Comparison of ENCODE assay signal across 8 cellular contexts in the genomic region with DNA sequence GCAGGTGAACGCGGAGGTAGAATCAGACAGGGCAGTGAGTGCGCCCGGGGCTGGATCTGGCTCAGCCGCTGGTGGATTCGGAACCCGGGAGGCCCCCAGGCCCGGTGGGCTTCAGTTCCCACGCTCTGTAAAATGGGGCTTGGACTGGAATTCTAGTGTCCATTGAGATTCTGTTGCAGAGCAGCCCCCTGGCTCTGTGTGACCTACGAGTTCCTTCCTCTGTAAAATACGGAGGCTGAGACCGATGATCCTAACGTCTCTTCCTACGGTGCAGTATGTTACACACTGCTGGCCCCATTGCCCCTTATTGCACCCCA. TPM values are rescaled to one million over a fixed set of nuclear protein-coding genes. Genes with fewer than 3 reads are reported as not detected.
DNase-seq lines count a peak whose midpoint lies in the region; ATAC-seq, FAIRE-seq and TF ChIP-seq lines count a peak whose summit lies in the region.

No MANE protein-coding gene starts in this region.

- no peaks in the 10 kb centered on the region for H3K9me3 Mint-ChIP-seq in activated naive CD4-positive, alpha-beta T cell treated with anti-CD3 and anti-CD28 coated beads, Interleukin-2, amount 50 U/mL, for 24 hours
- no peaks in the 10 kb centered on the region for H3K9me3 Mint-ChIP-seq in activated naive CD4-positive, alpha-beta T cell treated with anti-CD3 and anti-CD28 coated beads, Interleukin-2, amount 50 U/mL, for 72 hours

- H3K27ac ChIP-seq in HepG2 (ENCODE audit: extremely low read length, insufficient read depth, low read length) (no peak overlapping the region), tibial nerve (peak overlapping the region in 3 of 4 donors; percentile 87 to 97 (median 89))

- BruUV-seq in HepG2 (replicated peaks; lab: Mats Ljungman, UMichigan) = no TSS peak

- H3K9me3 ChIP-seq in adipocyte (ENCODE audit: control insufficient read depth, low read length) (no peaks in the 10 kb centered on the region), HepG2 (ENCODE audit: low read length) (no peaks in the 10 kb centered on the region), tibial nerve (no peaks in the 10 kb centered on the region)

- H3K4me1 Mint-ChIP-seq in activated naive CD4-positive, alpha-beta T cell treated with anti-CD3 and anti-CD28 coated beads, Interleukin-2, amount 50 U/mL, for 24 hours = peaks cover 37% of the 10 kb centered on the region

- no peaks in the 10 kb centered on the region for H3K79me2 ChIP-seq in HepG2 (ENCODE audit: insufficient read depth, low read length)

- TF ChIP-seq CTCF in HepG2 (CRISPR knock-in tag; IDR thresholded peaks at IDR 0.05) (no peak), tibial nerve (IDR thresholded peaks at IDR 0.05) (no peak)

- POLR2A ChIA-PET in HepG2 (lab: Yijun Ruan, JAX) = interaction anchor here (0.6 to 3.8 kb wide), 8 partner anchors 14 to 83 kb away, joined by 3 to 35 read pairs (median 7); a partner anchor contains a TSS

- peak overlapping the region; percentile 99 for H3K4me3 Mint-ChIP-seq in activated naive CD4-positive, alpha-beta T cell treated with anti-CD3 and anti-CD28 coated beads, Interleukin-2, amount 50 U/mL, for 24 hours

- in situ Hi-C loops in HepG2 (cut with HindIII; ENCODE audit: extremely low pct_ligation_motif_present, low pct_unique_long_range_greater_than_20kb) = loop anchor here (5.0 kb wide), 2 partner anchors 56 to 236 kb away; no protein-coding TSS in a partner anchor

- TF ChIP-seq EP300 in HepG2 (IDR thresholded peaks at IDR 0.05; ENCODE audit: low read depth in 2 of 2, low read length in 2 of 2) (no peak), HepG2 (CRISPR knock-in tag; IDR thresholded peaks at IDR 0.05; ENCODE audit: borderline replicate concordance) (no peak), tibial nerve (IDR thresholded peaks at IDR 0.05) (no peak)

- no peaks in the 10 kb centered on the region for H3K27me3 Mint-ChIP-seq in activated naive CD4-positive, alpha-beta T cell treated with anti-CD3 and anti-CD28 coated beads, Interleukin-2, amount 50 U/mL, for 24 hours

- H3K36me3 ChIP-seq in adipocyte (ENCODE audit: control insufficient read depth, insufficient read depth, low read length, severe bottlenecking) = no peaks in the 10 kb centered on the region
- no peaks in the 10 kb centered on the region for H3K36me3 ChIP-seq in HepG2 (replicated peaks in 1 of 2; ENCODE audit: control insufficient read depth in 1 of 2, insufficient read depth in 2 of 2, low read length in 2 of 2)
- peaks cover 0 to 14% (median 0%) of the 10 kb centered on the region in 3 donors for H3K36me3 ChIP-seq in tibial nerve

- H3K36me3 Mint-ChIP-seq in activated naive CD4-positive, alpha-beta T cell treated with anti-CD3 and anti-CD28 coated beads, Interleukin-2, amount 50 U/mL, for 24 hours = no peaks in the 10 kb centered on the region
- peaks cover 0 to 5% of the 10 kb centered on the region in 2 donors for H3K36me3 Mint-ChIP-seq in activated naive CD4-positive, alpha-beta T cell treated with anti-CD3 and anti-CD28 coated beads, Interleukin-2, amount 50 U/mL, for 72 hours

- peak overlapping the region; percentile 89 for H3K9ac ChIP-seq in adipocyte (ENCODE audit: low read length)
- peak overlapping the region; percentile 72 for H3K9ac ChIP-seq in HepG2 (ENCODE audit: insufficient read depth, low read depth, low read length)

- no peaks in the 10 kb centered on the region for H4K20me1 ChIP-seq in HepG2 (ENCODE audit: insufficient read depth, low read length)

- no peak for TF ChIP-seq RAD21 in HepG2 (CRISPR knock-in tag; IDR thresholded peaks at IDR 0.05)

- H3K4me3 ChIP-seq in adipocyte (ENCODE audit: low read length) = peak overlapping the region; percentile 98
- peak overlapping the region; percentile 64 to 85 (median 84) for H3K4me3 ChIP-seq in HepG2 (replicated peaks in 1 of 3; ENCODE audit: insufficient read depth in 1 of 3, low read depth in 2 of 3, low read length in 3 of 3)
- peak overlapping the region; percentile 65 to 87 (median 77) for H3K4me3 ChIP-seq in tibial nerve

- no peak for ATAC-seq in activated naive CD4-positive, alpha-beta T cell treated with anti-CD3 and anti-CD28 coated beads, Interleukin-2, amount 50 U/mL, for 72 hours
- ATAC-seq in HepG2 = peak; percentile 52
- no peak for ATAC-seq in HG02981 (IDR thresholded peaks at IDR 0.05; ENCODE audit: unreplicated experiment)

- intact Hi-C loops in HepG2 (cut with micrococcal nuclease; ENCODE audit: unreplicated experiment) = loop anchor here (5.0 to 10.0 kb wide), 2 partner anchors 203 to 236 kb away; a partner anchor contains a TSS

- H3K27me3 ChIP-seq in adipocyte (replicated peaks; ENCODE audit: control insufficient read depth, insufficient read depth, low read length) (no peaks in the 10 kb centered on the region), HepG2 (ENCODE audit: control insufficient read depth in 1 of 2, insufficient read depth in 2 of 2, low read length in 2 of 2) (no peaks in the 10 kb centered on the region), tibial nerve (no peaks in the 10 kb centered on the region)

- TF ChIP-seq POLR2A in HepG2 (IDR thresholded peaks at IDR 0.05; ENCODE audit: insufficient read depth in 1 of 2, low read depth in 2 of 2, low read length in 2 of 2) (no peak), tibial nerve (IDR thresholded peaks at IDR 0.05) (no peak)

- H3K27ac Mint-ChIP-seq in activated naive CD4-positive, alpha-beta T cell treated with anti-CD3 and anti-CD28 coated beads, Interleukin-2, amount 50 U/mL, for 24 hours = peak overlapping the region; percentile 25
- H3K27ac Mint-ChIP-seq in activated naive CD4-positive, alpha-beta T cell treated with anti-CD3 and anti-CD28 coated beads, Interleukin-2, amount 50 U/mL, for 72 hours = peak overlapping the region in 1 of 2 donors; percentile 88

- H2AFZ ChIP-seq in HepG2 (ENCODE audit: low read length) = peak overlapping the region; percentile 46

- no peak for FAIRE-seq in HepG2 (lab: Jason Lieb, UNC)

- no peak for DNase-seq in activated naive CD4-positive, alpha-beta T cell treated with anti-CD3 and anti-CD28 coated beads, Interleukin-2, amount 50 U/mL, for 72 hours (ENCODE audit: low spot score in 2 of 2)
- DNase-seq in adipocyte (ENCODE audit: low read depth) (peak; percentile 2), HepG2 (ENCODE audit: low spot score) (no peak), tibial nerve (ENCODE audit: low spot score in 2 of 2) (no peak), NCI-H2171 treated with DMSO at 0.1 percent for 48 hours (lab: John Stamatoyannopoulos, UW) (no peak), NCI-H1930 (lab: John Stamatoyannopoulos, UW) (no peak)

- 0% methylated on average over 4 of the region's 14 CpGs for WGBS in HepG2 (ENCODE audit: low lambda C conversion rate)
- WGBS in tibial nerve, 2 donors = 2% methylated on average over 12 to 14 of the region's 14 CpGs

- peaks cover 7% of the 10 kb centered on the region for H3K4me1 ChIP-seq in adipocyte (ENCODE audit: control insufficient read depth, insufficient read depth, low read length)
- peaks cover 15% of the 10 kb centered on the region for H3K4me1 ChIP-seq in HepG2 (ENCODE audit: insufficient read depth, low read length)
- peaks cover 0 to 33% (median 6%) of the 10 kb centered on the region in 4 donors for H3K4me1 ChIP-seq in tibial nerve

- CTCF ChIA-PET in HepG2 (lab: Yijun Ruan, JAX; ENCODE audit: low intra/inter-chr PET ratio, low total read pairs) = interaction anchor here (0.6 to 2.5 kb wide), 5 partner anchors 29 to 237 kb away, joined by 3 to 31 read pairs (median 8); a partner anchor contains a TSS

- peak overlapping the region; percentile 89 for H3K4me2 ChIP-seq in HepG2 (ENCODE audit: low read depth, low read length)

RNA-seq across cellular contexts. Expression of a gene that starts 14.9 kb away (rescaled TPM):
- total RNA-seq in activated naive CD4-positive, alpha-beta T cell treated with anti-CD3 and anti-CD28 coated beads, Interleukin-2, amount 50 U/mL, for 72 hours = 10 to 100 TPM; 11.6 to 16.5 TPM
- total RNA-seq in HepG2 (2016; rRNA removed; fragmentation: Illumina TruSeq; extraction: Trizol) (7.5 and 12.4 TPM in 2 replicates), tibial nerve (10 to 100 TPM; 28.5 to 51.6 (median 43.1) TPM)
- 2.6 and 4.3 TPM in 2 replicates for total RNA-seq in HepG2 (2016; cell fraction: cytosol; rRNA removed; fragmentation: Illumina TruSeq; extraction: Trizol; ENCODE audit: low read depth)
- total RNA-seq in HepG2 (2016; cell fraction: insoluble cytoplasmic fraction; rRNA removed; fragmentation: Illumina TruSeq; extraction: Trizol) = 5.5 and 11.6 TPM in 2 replicates
- total RNA-seq in HepG2 (2016; cell fraction: membrane; rRNA removed; fragmentation: Illumina TruSeq; extraction: Trizol) = 5.3 and 7.4 TPM in 2 replicates
- 13.3 and 15.7 TPM in 2 replicates for total RNA-seq in HepG2 (2016; cell fraction: nucleus; rRNA removed; fragmentation: Illumina TruSeq; extraction: Trizol)
- polyA plus RNA-seq in HepG2 (2011; rRNA removed) = 18.6 and 18.8 TPM in 2 replicates
- 5.6 and 8.3 TPM in 2 replicates for polyA plus RNA-seq in HepG2 (2011; cell fraction: cytosol; rRNA removed)
- 74.8 and 103 TPM in 2 replicates for polyA plus RNA-seq in HepG2 (2011; cell fraction: nucleus; rRNA removed)
- 15.3 and 17.6 TPM in 2 replicates for polyA plus RNA-seq in HepG2 (2012)
- 4.4 and 5.1 TPM in 2 replicates for polyA plus RNA-seq in HepG2 (2016; cell fraction: cytosol; fragmentation: Illumina TruSeq; extraction: Trizol; ENCODE audit: low read depth)
- 8.5 and 13.0 TPM in 2 replicates for polyA plus RNA-seq in HepG2 (2016; cell fraction: insoluble cytoplasmic fraction; fragmentation: Illumina TruSeq; extraction: Trizol; ENCODE audit: low read depth)
- polyA plus RNA-seq in HepG2 (2016; cell fraction: membrane; fragmentation: Illumina TruSeq; extraction: Trizol; ENCODE audit: low read depth) = 7.7 and 10.7 TPM in 2 replicates
- 31.0 and 36.7 TPM in 2 replicates for polyA plus RNA-seq in HepG2 (2016; cell fraction: nucleus; fragmentation: Illumina TruSeq; extraction: Trizol; ENCODE audit: insufficient read depth, low read depth)
- polyA minus RNA-seq in HepG2 (2011; rRNA and poly(A)+ RNA removed; ENCODE audit: low replicate concordance) = 9.3 and 33.1 TPM in 2 replicates
- 5.9 and 7.6 TPM in 2 replicates for polyA minus RNA-seq in HepG2 (2011; cell fraction: cytosol; rRNA and poly(A)+ RNA removed)
- polyA minus RNA-seq in HepG2 (2011; cell fraction: nucleus; rRNA and poly(A)+ RNA removed) = 12.7 and 14.4 TPM in 2 replicates

RNA-seq across cellular contexts. Expression of a gene that starts 29.1 kb away (rescaled TPM):
- total RNA-seq in activated naive CD4-positive, alpha-beta T cell treated with anti-CD3 and anti-CD28 coated beads, Interleukin-2, amount 50 U/mL, for 72 hours = 100 to 1,000 TPM in 1 of 2 donors, 10 to 100 TPM in 1; 76.0 to 213 TPM
- total RNA-seq in HepG2 (2016; rRNA removed; fragmentation: Illumina TruSeq; extraction: Trizol) = 4.8 and 18.6 TPM in 2 replicates
- 27.6 and 29.6 TPM in 2 replicates for total RNA-seq in HepG2 (2016; cell fraction: cytosol; rRNA removed; fragmentation: Illumina TruSeq; extraction: Trizol; ENCODE audit: low read depth)
- 5.9 and 17.7 TPM in 2 replicates for total RNA-seq in HepG2 (2016; cell fraction: insoluble cytoplasmic fraction; rRNA removed; fragmentation: Illumina TruSeq; extraction: Trizol)
- total RNA-seq in HepG2 (2016; cell fraction: membrane; rRNA removed; fragmentation: Illumina TruSeq; extraction: Trizol) = 13.2 and 14.7 TPM in 2 replicates
- 26.2 and 27.8 TPM in 2 replicates for total RNA-seq in HepG2 (2016; cell fraction: nucleus; rRNA removed; fragmentation: Illumina TruSeq; extraction: Trizol)
- polyA plus RNA-seq in HepG2 (2011; rRNA removed) = 27.3 and 35.5 TPM in 2 replicates
- polyA plus RNA-seq in HepG2 (2011; cell fraction: cytosol; rRNA removed) = 14.4 and 20.5 TPM in 2 replicates
- polyA plus RNA-seq in HepG2 (2011; cell fraction: nucleus; rRNA removed) = 139 and 163 TPM in 2 replicates
- 9.7 and 17.4 TPM in 2 replicates for polyA plus RNA-seq in HepG2 (2012)
- polyA plus RNA-seq in HepG2 (2016; cell fraction: cytosol; fragmentation: Illumina TruSeq; extraction: Trizol; ENCODE audit: low read depth) = 7.4 TPM in 2 replicates
- 5.1 and 7.5 TPM in 2 replicates for polyA plus RNA-seq in HepG2 (2016; cell fraction: insoluble cytoplasmic fraction; fragmentation: Illumina TruSeq; extraction: Trizol; ENCODE audit: low read depth)
- polyA plus RNA-seq in HepG2 (2016; cell fraction: membrane; fragmentation: Illumina TruSeq; extraction: Trizol; ENCODE audit: low read depth) = 10.9 and 11.1 TPM in 2 replicates
- polyA plus RNA-seq in HepG2 (2016; cell fraction: nucleus; fragmentation: Illumina TruSeq; extraction: Trizol; ENCODE audit: insufficient read depth, low read depth) = 77.4 and 86.1 TPM in 2 replicates
- polyA minus RNA-seq in HepG2 (2011; rRNA and poly(A)+ RNA removed; ENCODE audit: low replicate concordance) = 27.0 and 38.7 TPM in 2 replicates
- polyA minus RNA-seq in HepG2 (2011; cell fraction: cytosol; rRNA and poly(A)+ RNA removed) = 4.4 and 7.0 TPM in 2 replicates
- polyA minus RNA-seq in HepG2 (2011; cell fraction: nucleus; rRNA and poly(A)+ RNA removed) = 38.2 and 45.5 TPM in 2 replicates
- 100 to 1,000 TPM in 1 of 4 donors, 10 to 100 TPM in 3; 46.8 to 158 (median 69.5) TPM for total RNA-seq in tibial nerve

RNA-seq across cellular contexts. Expression of a gene that starts 35.1 kb away (rescaled TPM):
- 10 to 100 TPM; 49.9 to 57.2 TPM for total RNA-seq in activated naive CD4-positive, alpha-beta T cell treated with anti-CD3 and anti-CD28 coated beads, Interleukin-2, amount 50 U/mL, for 72 hours
- total RNA-seq in HepG2 (2016; rRNA removed; fragmentation: Illumina TruSeq; extraction: Trizol) (10.5 and 10.9 TPM in 2 replicates), tibial nerve (100 to 1,000 TPM in 1 of 4 donors, 10 to 100 TPM in 3; 70.8 to 154 (median 88.5) TPM)
- total RNA-seq in HepG2 (2016; cell fraction: cytosol; rRNA removed; fragmentation: Illumina TruSeq; extraction: Trizol; ENCODE audit: low read depth) = 5.2 and 7.4 TPM in 2 replicates
- 9.4 and 11.7 TPM in 2 replicates for total RNA-seq in HepG2 (2016; cell fraction: insoluble cytoplasmic fraction; rRNA removed; fragmentation: Illumina TruSeq; extraction: Trizol)
- 9.2 and 9.7 TPM in 2 replicates for total RNA-seq in HepG2 (2016; cell fraction: membrane; rRNA removed; fragmentation: Illumina TruSeq; extraction: Trizol)
- 4.2 and 8.2 TPM in 2 replicates for total RNA-seq in HepG2 (2016; cell fraction: nucleus; rRNA removed; fragmentation: Illumina TruSeq; extraction: Trizol)
- polyA plus RNA-seq in HepG2 (2011; rRNA removed) = 27.4 and 35.1 TPM in 2 replicates
- 32.2 and 49.3 TPM in 2 replicates for polyA plus RNA-seq in HepG2 (2011; cell fraction: cytosol; rRNA removed)
- polyA plus RNA-seq in HepG2 (2011; cell fraction: nucleus; rRNA removed) = 59.7 and 63.0 TPM in 2 replicates
- 16.6 and 24.1 TPM in 2 replicates for polyA plus RNA-seq in HepG2 (2012)
- 5.8 and 8.7 TPM in 2 replicates for polyA plus RNA-seq in HepG2 (2016; cell fraction: cytosol; fragmentation: Illumina TruSeq; extraction: Trizol; ENCODE audit: low read depth)
- polyA plus RNA-seq in HepG2 (2016; cell fraction: insoluble cytoplasmic fraction; fragmentation: Illumina TruSeq; extraction: Trizol; ENCODE audit: low read depth) = 10.2 and 12.5 TPM in 2 replicates
- 7.5 and 7.8 TPM in 2 replicates for polyA plus RNA-seq in HepG2 (2016; cell fraction: membrane; fragmentation: Illumina TruSeq; extraction: Trizol; ENCODE audit: low read depth)
- 12.5 and 16.3 TPM in 2 replicates for polyA plus RNA-seq in HepG2 (2016; cell fraction: nucleus; fragmentation: Illumina TruSeq; extraction: Trizol; ENCODE audit: insufficient read depth, low read depth)
- 10.3 and 10.4 TPM in 2 replicates for polyA minus RNA-seq in HepG2 (2011; rRNA and poly(A)+ RNA removed; ENCODE audit: low replicate concordance)
- polyA minus RNA-seq in HepG2 (2011; cell fraction: cytosol; rRNA and poly(A)+ RNA removed) = 10.2 and 11.6 TPM in 2 replicates
- 7.2 and 9.7 TPM in 2 replicates for polyA minus RNA-seq in HepG2 (2011; cell fraction: nucleus; rRNA and poly(A)+ RNA removed)

RNA-seq across cellular contexts. Expression of a gene that starts 51.9 kb away (rescaled TPM):
- 100 to 1,000 TPM; 289 to 376 TPM for total RNA-seq in activated naive CD4-positive, alpha-beta T cell treated with anti-CD3 and anti-CD28 coated beads, Interleukin-2, amount 50 U/mL, for 72 hours
- 26.3 and 31.3 TPM in 2 replicates for total RNA-seq in HepG2 (2016; rRNA removed; fragmentation: Illumina TruSeq; extraction: Trizol)
- total RNA-seq in HepG2 (2016; cell fraction: cytosol; rRNA removed; fragmentation: Illumina TruSeq; extraction: Trizol; ENCODE audit: low read depth) = 26.5 and 26.8 TPM in 2 replicates
- 21.7 and 32.4 TPM in 2 replicates for total RNA-seq in HepG2 (2016; cell fraction: insoluble cytoplasmic fraction; rRNA removed; fragmentation: Illumina TruSeq; extraction: Trizol)
- total RNA-seq in HepG2 (2016; cell fraction: membrane; rRNA removed; fragmentation: Illumina TruSeq; extraction: Trizol) = 46.5 and 47.3 TPM in 2 replicates
- 25.3 and 29.3 TPM in 2 replicates for total RNA-seq in HepG2 (2016; cell fraction: nucleus; rRNA removed; fragmentation: Illumina TruSeq; extraction: Trizol)
- polyA plus RNA-seq in HepG2 (2011; rRNA removed) = 42.4 and 66.8 TPM in 2 replicates
- 34.8 and 51.8 TPM in 2 replicates for polyA plus RNA-seq in HepG2 (2011; cell fraction: cytosol; rRNA removed)
- polyA plus RNA-seq in HepG2 (2011; cell fraction: nucleus; rRNA removed) = 202 and 278 TPM in 2 replicates
- 39.1 and 39.9 TPM in 2 replicates for polyA plus RNA-seq in HepG2 (2012)
- 19.6 and 21.3 TPM in 2 replicates for polyA plus RNA-seq in HepG2 (2016; cell fraction: cytosol; fragmentation: Illumina TruSeq; extraction: Trizol; ENCODE audit: low read depth)
- polyA plus RNA-seq in HepG2 (2016; cell fraction: insoluble cytoplasmic fraction; fragmentation: Illumina TruSeq; extraction: Trizol; ENCODE audit: low read depth) = 24.6 and 30.4 TPM in 2 replicates
- 34.4 and 41.1 TPM in 2 replicates for polyA plus RNA-seq in HepG2 (2016; cell fraction: membrane; fragmentation: Illumina TruSeq; extraction: Trizol; ENCODE audit: low read depth)
- polyA plus RNA-seq in HepG2 (2016; cell fraction: nucleus; fragmentation: Illumina TruSeq; extraction: Trizol; ENCODE audit: insufficient read depth, low read depth) = 65.6 and 70.5 TPM in 2 replicates
- polyA minus RNA-seq in HepG2 (2011; rRNA and poly(A)+ RNA removed; ENCODE audit: low replicate concordance) = 142 and 187 TPM in 2 replicates
- polyA minus RNA-seq in HepG2 (2011; cell fraction: cytosol; rRNA and poly(A)+ RNA removed) = 39.4 and 40.8 TPM in 2 replicates
- 41.1 and 50.2 TPM in 2 replicates for polyA minus RNA-seq in HepG2 (2011; cell fraction: nucleus; rRNA and poly(A)+ RNA removed)
- total RNA-seq in tibial nerve = 100 to 1,000 TPM in 1 of 4 donors, 10 to 100 TPM in 3; 46.0 to 134 (median 65.4) TPM

RNA-seq across cellular contexts. Expression of a gene that starts 55.2 kb away (rescaled TPM):
- under 1 TPM in 1 of 2 donors, not detected in 1; 0.89 TPM for total RNA-seq in activated naive CD4-positive, alpha-beta T cell treated with anti-CD3 and anti-CD28 coated beads, Interleukin-2, amount 50 U/mL, for 72 hours
- 0.48 and 0.49 TPM in 2 replicates for total RNA-seq in HepG2 (2016; rRNA removed; fragmentation: Illumina TruSeq; extraction: Trizol)
- 0.26 and 0.40 TPM in 2 replicates for total RNA-seq in HepG2 (2016; cell fraction: cytosol; rRNA removed; fragmentation: Illumina TruSeq; extraction: Trizol; ENCODE audit: low read depth)
- total RNA-seq in HepG2 (2016; cell fraction: insoluble cytoplasmic fraction; rRNA removed; fragmentation: Illumina TruSeq; extraction: Trizol) = 0.48 and 0.54 TPM in 2 replicates
- 0.83 and 1.2 TPM in 2 replicates for total RNA-seq in HepG2 (2016; cell fraction: membrane; rRNA removed; fragmentation: Illumina TruSeq; extraction: Trizol)
- 0.50 and 0.53 TPM in 2 replicates for total RNA-seq in HepG2 (2016; cell fraction: nucleus; rRNA removed; fragmentation: Illumina TruSeq; extraction: Trizol)
- polyA plus RNA-seq in HepG2 (2011; rRNA removed) = 0.78 and 0.80 TPM in 2 replicates
- polyA plus RNA-seq in HepG2 (2011; cell fraction: cytosol; rRNA removed) = 0.76 and 1.3 TPM in 2 replicates
- 2.5 and 3.0 TPM in 2 replicates for polyA plus RNA-seq in HepG2 (2011; cell fraction: nucleus; rRNA removed)
- 0.16 and 0.44 TPM in 2 replicates for polyA plus RNA-seq in HepG2 (2012)
- polyA plus RNA-seq in HepG2 (2016; cell fraction: cytosol; fragmentation: Illumina TruSeq; extraction: Trizol; ENCODE audit: low read depth) = 0.32 and 0.45 TPM in 2 replicates
- polyA plus RNA-seq in HepG2 (2016; cell fraction: insoluble cytoplasmic fraction; fragmentation: Illumina TruSeq; extraction: Trizol; ENCODE audit: low read depth) = 0.64 and 0.76 TPM in 2 replicates
- polyA plus RNA-seq in HepG2 (2016; cell fraction: membrane; fragmentation: Illumina TruSeq; extraction: Trizol; ENCODE audit: low read depth) = 0.64 and 0.71 TPM in 2 replicates
- polyA plus RNA-seq in HepG2 (2016; cell fraction: nucleus; fragmentation: Illumina TruSeq; extraction: Trizol; ENCODE audit: insufficient read depth, low read depth) = 2.1 and 3.2 TPM in 2 replicates
- polyA minus RNA-seq in HepG2 (2011; rRNA and poly(A)+ RNA removed; ENCODE audit: low replicate concordance) = 1.7 and 8.5 TPM in 2 replicates
- polyA minus RNA-seq in HepG2 (2011; cell fraction: cytosol; rRNA and poly(A)+ RNA removed) = 0.79 TPM in 1 of 2 replicates, not detected in the other
- 0.25 and 0.26 TPM in 2 replicates for polyA minus RNA-seq in HepG2 (2011; cell fraction: nucleus; rRNA and poly(A)+ RNA removed)
- total RNA-seq in tibial nerve = 10 to 100 TPM in 1 of 4 donors, 1 to 10 TPM in 3; 3.7 to 23.1 (median 5.9) TPM
